ENCODE assay signal across 1 cellular context in the genomic region with DNA sequence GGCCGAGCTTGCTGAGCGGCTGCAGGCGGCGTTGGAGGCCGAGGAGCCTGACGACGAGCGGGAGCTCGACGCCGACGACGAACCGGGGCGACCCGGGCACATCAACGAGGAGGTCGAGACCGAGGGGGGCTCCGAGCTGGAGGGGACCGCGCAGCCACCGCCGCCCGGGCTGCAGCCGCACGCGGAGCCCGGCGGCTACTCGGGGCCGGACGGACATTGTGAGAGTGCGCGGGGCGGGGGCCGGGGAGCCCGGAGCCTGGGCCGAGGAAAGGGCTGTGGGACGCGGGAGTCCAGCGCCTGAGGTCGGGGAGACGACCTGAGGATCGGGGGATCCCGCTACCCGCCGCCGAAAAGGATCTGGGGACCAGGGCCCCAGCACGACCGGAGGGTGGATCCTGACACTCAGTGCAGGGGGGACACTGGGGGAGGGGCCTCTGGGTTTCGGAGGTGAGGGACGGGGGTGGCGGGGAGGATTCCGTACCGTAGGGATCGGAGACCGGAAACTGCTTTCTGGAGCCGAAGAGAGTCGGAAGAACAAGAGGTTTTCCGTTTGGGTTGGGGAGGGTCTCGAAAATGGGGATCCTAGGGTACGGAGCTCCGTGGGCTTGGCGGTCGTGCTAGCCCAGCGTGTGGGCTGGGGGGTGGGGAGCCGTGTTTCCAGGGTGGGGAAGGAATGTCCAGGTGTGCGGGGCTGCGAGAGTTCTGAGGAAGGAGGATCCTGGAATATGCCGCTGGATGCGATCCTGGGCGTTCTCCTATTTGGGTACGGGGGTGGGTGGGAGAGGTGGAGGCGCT.
TF ChIP-seq lines count a peak whose summit lies in the region.

No MANE protein-coding gene starts in this region.

TF ChIP-seq in endothelial cell of umbilical vein, 7 proteins besides CTCF, POLR2A, EP300 and RAD21:
- TF ChIP-seq, protein P1, sequence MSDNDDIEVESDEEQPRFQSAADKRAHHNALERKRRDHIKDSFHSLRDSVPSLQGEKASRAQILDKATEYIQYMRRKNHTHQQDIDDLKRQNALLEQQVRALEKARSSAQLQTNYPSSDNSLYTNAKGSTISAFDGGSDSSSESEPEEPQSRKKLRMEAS (IDR thresholded peaks at IDR 0.05; ENCODE audit: insufficient read depth, insufficient read length), result no peak
- TF ChIP-seq POLR2AphosphoS5 (IDR thresholded peaks at IDR 0.05; ENCODE audit: insufficient read depth, low read depth, low read length) (no peak), MYC (IDR thresholded peaks at IDR 0.05; ENCODE audit: low read depth, low read length) (no peak), JUN (IDR thresholded peaks at IDR 0.05; ENCODE audit: borderline replicate concordance, insufficient read depth, insufficient read length, low read depth) (no peak), GATA2 (IDR thresholded peaks at IDR 0.05; ENCODE audit: insufficient read depth, insufficient read length, low read depth, low read length) (no peak), EZH2 (IDR thresholded peaks at IDR 0.05; ENCODE audit: borderline replicate concordance, low read depth, low read length, severe bottlenecking) (no peak), FOS (IDR thresholded peaks at IDR 0.05; ENCODE audit: borderline replicate concordance, insufficient read depth, low read length) (no peak)
